In the genomic region with DNA sequence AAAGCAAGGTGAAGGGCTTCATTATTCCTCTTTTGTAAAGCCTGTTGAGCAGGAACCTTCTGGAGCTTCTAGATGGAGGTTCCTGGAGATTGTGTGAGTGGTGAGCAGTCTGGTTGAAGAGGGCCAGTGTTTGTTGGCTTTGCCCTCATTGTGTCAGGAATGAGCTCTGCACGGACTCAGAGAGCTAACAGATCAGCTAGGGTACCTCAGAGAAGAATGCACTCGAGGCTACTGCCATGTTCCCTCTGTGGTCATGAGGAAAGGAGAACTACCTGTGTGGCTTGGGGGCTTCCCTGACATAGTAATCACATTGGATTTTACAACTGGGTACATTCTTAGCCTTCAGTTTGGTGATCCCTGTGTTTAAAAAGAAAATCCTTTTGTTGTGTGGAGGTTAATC, we compare ENCODE assay signal across 1 cellular context.
TF ChIP-seq lines count a peak whose summit lies in the region.

No MANE protein-coding gene starts in this region.

TF ChIP-seq in IMR-90, 13 proteins besides CTCF, POLR2A, EP300 and RAD21:
- TF ChIP-seq MAFK (IDR thresholded peaks at IDR 0.05; ENCODE audit: low read depth, low read length) (no peak), ELK1 (IDR thresholded peaks at IDR 0.05; ENCODE audit: borderline replicate concordance, low read depth, low read length) (no peak), CEBPB (IDR thresholded peaks at IDR 0.05; ENCODE audit: low read depth, low read length) (no peak), MAZ (IDR thresholded peaks at IDR 0.05; ENCODE audit: borderline replicate concordance, low read depth, low read length) (no peak), RFX5 (IDR thresholded peaks at IDR 0.05; ENCODE audit: low read depth, low read length) (no peak), NFE2L2 (IDR thresholded peaks at IDR 0.05; ENCODE audit: low read depth, low read length) (no peak), CHD1 (IDR thresholded peaks at IDR 0.05; ENCODE audit: low read depth, low read length) (no peak), FOS (IDR thresholded peaks at IDR 0.05; ENCODE audit: low read depth, low read length) (no peak), SMC3 (IDR thresholded peaks at IDR 0.05; ENCODE audit: low read depth, low read length) (no peak), MXI1 (IDR thresholded peaks at IDR 0.05; ENCODE audit: borderline replicate concordance, low read depth, low read length) (no peak), BHLHE40 (IDR thresholded peaks at IDR 0.05; ENCODE audit: low read depth, low read length) (no peak), RCOR1 (IDR thresholded peaks at IDR 0.05; ENCODE audit: insufficient replicate concordance, low read length) (no peak), USF2 (IDR thresholded peaks at IDR 0.05; ENCODE audit: low read depth, low read length) (no peak)
